33 cellular contexts compared by ENCODE assay signal in genomic region chr19:47144630-47145029, GRCh38.
"Had no signal": no experiment of that assay in that cellular context is flagged by ENCODE, and none has a peak within 500 bp of the region (broad histone marks: within the 10 kb centered on the region; RNA-seq: fewer than 3 reads in every experiment).

No MANE protein-coding gene starts in this region.

- H3K27ac ChIP-seq: ascending aorta, body of pancreas, breast epithelium had no signal

- H3K9me3 ChIP-seq: ascending aorta, body of pancreas, breast epithelium, MG63, Peyer's patch had no signal

- H3K9me3 Mint-ChIP-seq: activated CD4-positive, alpha-beta T cell treated with anti-CD3 and anti-CD28 coated beads, Interleukin-2, amount 10 ng/mL, durations not matched to agents 7 days and 5 days; activated naive CD4-positive, alpha-beta T cell treated with anti-CD3 and anti-CD28 coated beads, Interleukin-2, amount 50 U/mL, for 72 hours; activated T-cell treated with anti-CD3 and anti-CD28 coated beads, Interleukin-2, amount 50 U/mL, for 4 hours had no signal

- H3K4me1 ChIP-seq: ascending aorta, body of pancreas, breast epithelium, Peyer's patch had no signal

- H3K27me3 ChIP-seq: ascending aorta, body of pancreas, breast epithelium, MG63, Peyer's patch had no signal

- H3K27me3 Mint-ChIP-seq: activated CD4-positive, alpha-beta T cell treated with anti-CD3 and anti-CD28 coated beads for 36 hours; activated CD4-positive, alpha-beta T cell treated with anti-CD3 and anti-CD28 coated beads, Interleukin-2, amount 10 ng/mL, durations not matched to agents 7 days and 5 days had no signal

- H3K4me3 Mint-ChIP-seq: activated CD4-positive, alpha-beta T cell treated with anti-CD3 and anti-CD28 coated beads for 36 hours; activated CD4-positive, alpha-beta T cell treated with anti-CD3 and anti-CD28 coated beads, Interleukin-2, amount 10 ng/mL, durations not matched to agents 7 days and 5 days; activated CD8-positive, alpha-beta T cell treated with anti-CD3 and anti-CD28 coated beads, Interleukin-2, amount 10 ng/mL, durations not matched to agents 7 days and 5 days; activated T-cell treated with anti-CD3 and anti-CD28 coated beads, Interleukin-2, amount 50 U/mL, for 4 hours had no signal

- ATAC-seq: activated CD4-positive, alpha-beta T cell treated with anti-CD3 and anti-CD28 coated beads for 36 hours; activated CD4-positive, CD25-positive, alpha-beta regulatory T cell treated with anti-CD3 and anti-CD28 coated beads, Interleukin-2, amount 50 U/mL, for 24 hours; activated CD8-positive, alpha-beta T cell treated with anti-CD3 and anti-CD28 coated beads, Interleukin-2, amount 10 ng/mL, durations not matched to agents 7 days and 5 days; activated naive CD4-positive, alpha-beta T cell treated with anti-CD3 and anti-CD28 coated beads, Interleukin-2, amount 50 U/mL, for 72 hours; activated T-cell treated with anti-CD3 and anti-CD28 coated beads, Interleukin-2, amount 50 U/mL, for 4 hours; body of pancreas; PC-3 had no signal

- H3K27ac Mint-ChIP-seq: activated CD4-positive, alpha-beta T cell treated with anti-CD3 and anti-CD28 coated beads for 36 hours had no signal

- DNase-seq: activated CD4-positive, alpha-beta T cell treated with anti-CD3 and anti-CD28 coated beads for 36 hours; activated CD4-positive, alpha-beta T cell treated with anti-CD3 and anti-CD28 coated beads, Interleukin-2, amount 10 ng/mL, durations not matched to agents 7 days and 5 days; activated CD4-positive, alpha-beta T cell treated with anti-CD3 and anti-CD28 coated beads, Interleukin-2, amount 50 U/mL, for 48 hours; activated CD8-positive, alpha-beta T cell treated with anti-CD3 and anti-CD28 coated beads, Interleukin-2, amount 10 ng/mL, durations not matched to agents 7 days and 5 days; activated effector memory CD4-positive, alpha-beta T cell treated with anti-CD3 and anti-CD28 coated beads, Interleukin-2, amount 50 U/mL, for 16 hours; activated naive CD4-positive, alpha-beta T cell treated with Interleukin-2 at 50 U/mL for 16 hours; activated T-cell treated with anti-CD3 and anti-CD28 coated beads, Interleukin-2, amount 50 U/mL, for 4 hours; amygdala; body of pancreas; Kasumi-1; KG1; MG63; NCI-H1048; NCI-H1105 treated with DMSO at 0.1 percent for 48 hours; NCI-H1436; NCI-H1694; NCI-H1930; NCI-H2081 treated with DMSO at 0.1 percent for 48 hours; NCI-H226; NCI-H446 treated with DMSO at 0.1 percent for 48 hours; NCI-H524; PC-3; Peyer's patch; RPMI8226; SIG-M5; SW 1271; T-helper 1 cell; T-helper 2 cell; T-helper 9 cell had no signal

- H3K36me3 ChIP-seq: breast epithelium had no signal

- H3K4me3 ChIP-seq: ascending aorta, body of pancreas, breast epithelium, MG63, Peyer's patch had no signal
